In genomic region chr16:47732122-47732805, GRCh38 we compare ENCODE assay signal across 12 cellular contexts.
A peak's percentile ranks its signal among the peaks of the same experiment; 100 is the strongest.
DNase-seq lines count a peak whose midpoint lies in the region; ATAC-seq and TF ChIP-seq lines count a peak whose summit lies in the region.
"Had no signal": no experiment of that assay in that cellular context is flagged by ENCODE, and none has a peak within 500 bp of the region (broad histone marks: within the 10 kb centered on the region; RNA-seq: fewer than 3 reads in every experiment).

No MANE protein-coding gene starts in this region.

- no peaks in the 10 kb centered on the region for H3K9me3 ChIP-seq in CD8-positive, alpha-beta T cell (ENCODE audit: low read length)

- ATAC-seq in CD8-positive, alpha-beta T cell, result no peak
- no peak for ATAC-seq in HG03442 (IDR thresholded peaks at IDR 0.05; ENCODE audit: unreplicated experiment)

- H3K9me3 Mint-ChIP-seq in CD8-positive, alpha-beta T cell, result no peaks in the 10 kb centered on the region
- H3K9me3 Mint-ChIP-seq: activated naive CD4-positive, alpha-beta T cell treated with anti-CD3 and anti-CD28 coated beads, Interleukin-2, amount 50 U/mL, for 24 hours had no signal

- no peaks in the 10 kb centered on the region for H3K36me3 ChIP-seq in CD8-positive, alpha-beta T cell (ENCODE audit: insufficient read depth, low read length)

- H3K27me3 ChIP-seq in CD8-positive, alpha-beta T cell (ENCODE audit: insufficient read depth, low read length), result no peaks in the 10 kb centered on the region

- H3K27me3 Mint-ChIP-seq in CD8-positive, alpha-beta T cell (ENCODE audit: low read depth), result peaks cover 5% of the 10 kb centered on the region
- H3K27me3 Mint-ChIP-seq: progenitor cell of endocrine pancreas had no signal

- TF ChIP-seq CTCF in CD8-positive, alpha-beta T cell (IDR thresholded peaks at IDR 0.05), result no peak

- CTCF ChIA-PET in CD8-positive, alpha-beta T cell (lab: Charles Lee), result no interaction called here

- intact Hi-C loops in CD8-positive, alpha-beta T cell (cut with DNase I, micrococcal nuclease), result no loop called here

- no peaks in the 10 kb centered on the region for H3K4me1 Mint-ChIP-seq in CD8-positive, alpha-beta T cell (ENCODE audit: low read depth)
- H3K4me1 Mint-ChIP-seq: activated naive CD4-positive, alpha-beta T cell treated with anti-CD3 and anti-CD28 coated beads, Interleukin-2, amount 50 U/mL, for 24 hours had no signal

- no peak overlapping the region for H3K4me3 ChIP-seq in CD8-positive, alpha-beta T cell (ENCODE audit: low read depth, low read length)

- H3K4me3 Mint-ChIP-seq in CD8-positive, alpha-beta T cell, result no peak overlapping the region
- H3K4me3 Mint-ChIP-seq: activated naive CD4-positive, alpha-beta T cell treated with anti-CD3 and anti-CD28 coated beads, Interleukin-2, amount 50 U/mL, for 24 hours had no signal

- peak; percentile 67 for DNase-seq in SIG-M5 treated with dmso at 0.1 percent for 504 hours (lab: John Stamatoyannopoulos, UW; ENCODE audit: unreplicated experiment)
- DNase-seq in SIG-M5 (lab: John Stamatoyannopoulos, UW), result no peak
- peak; percentile 74 for DNase-seq in NCI-H226
- DNase-seq in astrocyte of the hippocampus (ENCODE audit: low read depth, low spot score), result peak; percentile 83
- peak; percentile 94 for DNase-seq in non-pigmented ciliary epithelial cell (ENCODE audit: low read depth)
- DNase-seq in CD8-positive, alpha-beta T cell, result no peak
- DNase-seq in substantia nigra (lab: John Stamatoyannopoulos, UW), result no peak
- DNase-seq: hypothalamus, Karpas-422 had no signal

- H3K27ac ChIP-seq in CD8-positive, alpha-beta T cell (ENCODE audit: low read depth, low read length), result no peak overlapping the region
- no peak overlapping the region for H3K27ac ChIP-seq in substantia nigra (ENCODE audit: low read depth, low read length, poor library complexity, severe bottlenecking)

- H3K4me1 ChIP-seq in CD8-positive, alpha-beta T cell (ENCODE audit: insufficient read depth, low read length), result no peaks in the 10 kb centered on the region

- no peak overlapping the region for H3K27ac Mint-ChIP-seq in CD8-positive, alpha-beta T cell
- H3K27ac Mint-ChIP-seq: activated naive CD4-positive, alpha-beta T cell treated with anti-CD3 and anti-CD28 coated beads, Interleukin-2, amount 50 U/mL, for 24 hours; progenitor cell of endocrine pancreas had no signal

- POLR2A ChIA-PET in CD8-positive, alpha-beta T cell (lab: Charles Lee), result no interaction called here

- no peaks in the 10 kb centered on the region for H3K36me3 Mint-ChIP-seq in CD8-positive, alpha-beta T cell
- H3K36me3 Mint-ChIP-seq: activated naive CD4-positive, alpha-beta T cell treated with anti-CD3 and anti-CD28 coated beads, Interleukin-2, amount 50 U/mL, for 24 hours had no signal

Comparison
In these comparisons a context has a peak if more than half of its experiments do, and no peak if none do; other contexts are left out.
1. DNase-seq: peak in SIG-M5 treated with dmso at 0.1 percent for 504 hours (single experiment), NCI-H226 (single experiment), astrocyte of the hippocampus (single experiment) and non-pigmented ciliary epithelial cell (single experiment); none in SIG-M5 (single experiment), CD8-positive, alpha-beta T cell (0 of 7) and substantia nigra (0 of 49).